In genomic region chr11:29300441-29300840, GRCh38 we compare ENCODE assay signal across 15 cellular contexts.
A peak's percentile ranks its signal among the peaks of the same experiment; 100 is the strongest.
DNase-seq lines count a peak whose midpoint lies in the region; ATAC-seq and TF ChIP-seq lines count a peak whose summit lies in the region.
"Had no signal": no experiment of that assay in that cellular context is flagged by ENCODE, and none has a peak within 500 bp of the region (broad histone marks: within the 10 kb centered on the region; RNA-seq: fewer than 3 reads in every experiment).

No MANE protein-coding gene starts in this region.

- H3K27me3 ChIP-seq in adipocyte (replicated peaks; ENCODE audit: control insufficient read depth, insufficient read depth, low read length): no peaks in the 10 kb centered on the region
- H3K27me3 ChIP-seq: ascending aorta, heart right ventricle, left lung, vagina had no signal

- DNase-seq in HCEC 1CT (peak; percentile 90), adipocyte (ENCODE audit: low read depth) (peak; percentile 55), fibroblast of the aortic adventitia (ENCODE audit: low read depth) (peak; percentile 94), NCI-H128 (lab: John Stamatoyannopoulos, UW; ENCODE audit: unreplicated experiment) (no peak)
- no peak for DNase-seq in activated CD4-positive, alpha-beta T cell treated with anti-CD3 and anti-CD28 coated beads for 48 hours
- DNase-seq: activated effector memory CD4-positive, alpha-beta T cell treated with anti-CD3 and anti-CD28 coated beads, Interleukin-2, amount 50 U/mL, for 16 hours; COR-L47; effector memory CD8-positive, alpha-beta T cell; heart right ventricle; left lung; stimulated activated naive B cell treated with anti-CD40 and anti-IgM and Interleukin-4, amounts not matched to agents 10 μg/mL and 1 μg/mL and 100 μg/mL, for 72 hours had no signal

- H3K9me3 ChIP-seq in adipocyte (ENCODE audit: control insufficient read depth, low read length): no peaks in the 10 kb centered on the region
- H3K9me3 ChIP-seq: ascending aorta, heart right ventricle, left lung, vagina had no signal

- H3K36me3 ChIP-seq in adipocyte (ENCODE audit: control insufficient read depth, insufficient read depth, low read length, severe bottlenecking): no peaks in the 10 kb centered on the region
- H3K36me3 ChIP-seq: ascending aorta, heart right ventricle, left lung, vagina had no signal

- no peak for TF ChIP-seq CTCF in fibroblast of the aortic adventitia (IDR thresholded peaks at IDR 0.05; ENCODE audit: insufficient read depth, low read length)

- peaks cover 10% of the 10 kb centered on the region for H3K4me1 ChIP-seq in adipocyte (ENCODE audit: control insufficient read depth, insufficient read depth, low read length)
- H3K4me1 ChIP-seq: ascending aorta, heart right ventricle, left lung, vagina had no signal

- ATAC-seq in GM18868 (IDR thresholded peaks at IDR 0.05; ENCODE audit: unreplicated experiment) (no peak), HG03135 (IDR thresholded peaks at IDR 0.05; ENCODE audit: unreplicated experiment) (no peak)
- ATAC-seq: effector memory CD8-positive, alpha-beta T cell; heart right ventricle; left lung; stimulated activated naive B cell treated with anti-CD40 and anti-IgM and Interleukin-4, amounts not matched to agents 10 μg/mL and 1 μg/mL and 100 μg/mL, for 72 hours had no signal

- H3K4me3 ChIP-seq in adipocyte (ENCODE audit: low read length): no peak overlapping the region
- H3K4me3 ChIP-seq in fibroblast of the aortic adventitia (ENCODE audit: low read depth, low read length): no peak overlapping the region
- H3K4me3 ChIP-seq: ascending aorta, heart right ventricle, left lung, vagina had no signal

- no peak overlapping the region for H3K9ac ChIP-seq in adipocyte (ENCODE audit: low read length)

Comparison
In these comparisons a context has a peak if more than half of its experiments do, and no peak if none do; other contexts are left out.
1. DNase-seq: peak in HCEC 1CT (single experiment), adipocyte (single experiment) and fibroblast of the aortic adventitia (single experiment); none in activated CD4-positive, alpha-beta T cell treated with anti-CD3 and anti-CD28 coated beads for 48 hours (single experiment) and NCI-H128 (single experiment).